ENCODE assay signal across 14 cellular contexts in the genomic region with DNA sequence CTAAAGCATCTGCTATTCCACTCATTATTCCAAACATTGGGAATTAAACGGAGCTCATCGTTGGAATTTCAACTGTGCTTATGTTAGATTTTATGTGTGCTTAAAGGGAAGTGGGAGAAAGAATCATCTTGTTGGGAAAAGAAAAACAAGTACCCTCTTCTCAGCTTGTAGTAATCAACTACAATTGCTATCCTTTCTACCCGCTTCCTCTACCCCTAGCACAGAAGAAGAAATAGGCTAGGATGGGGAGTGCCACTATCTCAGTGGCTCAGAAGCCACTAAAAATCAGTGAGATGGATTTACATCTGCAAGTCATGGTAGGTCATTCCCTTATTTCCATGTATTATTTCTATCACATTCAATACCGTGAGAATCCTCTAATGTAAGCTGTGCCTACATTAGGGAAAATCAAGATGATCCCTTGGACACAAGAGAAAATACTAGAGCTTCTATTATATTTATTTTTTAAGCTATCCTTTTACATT.
A peak's percentile ranks its signal among the peaks of the same experiment; 100 is the strongest.
DNase-seq lines count a peak whose midpoint lies in the region; ATAC-seq and TF ChIP-seq lines count a peak whose summit lies in the region.
"Had no signal": no experiment of that assay in that cellular context is flagged by ENCODE, and none has a peak within 500 bp of the region (broad histone marks: within the 10 kb centered on the region; RNA-seq: fewer than 3 reads in every experiment).

No MANE protein-coding gene starts in this region.

- H3K9ac ChIP-seq in MM.1S (ENCODE audit: low read length): peak overlapping the region; percentile 65

- H3K9me2 ChIP-seq in MM.1S (replicated peaks; ENCODE audit: insufficient read depth, low read length): no peaks in the 10 kb centered on the region

- peak overlapping the region; percentile 58 for H2AFZ ChIP-seq in MM.1S (ENCODE audit: low read length)

- peak overlapping the region; percentile 61 for H3K4me3 Mint-ChIP-seq in activated CD4-positive, alpha-beta T cell treated with anti-CD3 and anti-CD28 coated beads, Interleukin-2, amount 10 ng/mL, durations not matched to agents 24 days and 14 days
- H3K4me3 Mint-ChIP-seq: nephron progenitor cell had no signal

- ATAC-seq in activated naive CD4-positive, alpha-beta T cell treated with anti-CD3 and anti-CD28 coated beads, Interleukin-2, amount 50 U/mL, for 72 hours: no peak
- no peak for ATAC-seq in gastrocnemius medialis
- ATAC-seq in GM21576 (IDR thresholded peaks at IDR 0.05; ENCODE audit: unreplicated experiment): no peak
- ATAC-seq in GM21786 (IDR thresholded peaks at IDR 0.05; ENCODE audit: unreplicated experiment): no peak

- H3K4me2 ChIP-seq in MM.1S (ENCODE audit: low read depth, low read length): peak overlapping the region; percentile 90

- H3K9me3 Mint-ChIP-seq in activated CD4-positive, alpha-beta T cell treated with anti-CD3 and anti-CD28 coated beads, Interleukin-2, amount 10 ng/mL, durations not matched to agents 24 days and 14 days: peaks cover 13% of the 10 kb centered on the region
- H3K9me3 Mint-ChIP-seq in activated naive CD4-positive, alpha-beta T cell treated with anti-CD3 and anti-CD28 coated beads, Interleukin-2, amount 50 U/mL, for 72 hours: peaks cover 7 to 10% of the 10 kb centered on the region in 2 donors
- H3K9me3 Mint-ChIP-seq: nephron progenitor cell had no signal

- H3K27ac Mint-ChIP-seq in activated CD4-positive, alpha-beta T cell treated with anti-CD3 and anti-CD28 coated beads, Interleukin-2, amount 10 ng/mL, durations not matched to agents 24 days and 14 days: peak overlapping the region; percentile 94
- H3K27ac Mint-ChIP-seq in activated naive CD4-positive, alpha-beta T cell treated with anti-CD3 and anti-CD28 coated beads, Interleukin-2, amount 50 U/mL, for 72 hours: peak overlapping the region; percentile 90
- H3K27ac Mint-ChIP-seq: nephron progenitor cell had no signal

- H3K4me3 ChIP-seq in MM.1S (ENCODE audit: low read length): peak overlapping the region; percentile 53
- H3K4me3 ChIP-seq in gastrocnemius medialis: no peak overlapping the region
- H3K4me3 ChIP-seq: uterus had no signal

- TF ChIP-seq POLR2A in gastrocnemius medialis (IDR thresholded peaks at IDR 0.05): no peak

- no peaks in the 10 kb centered on the region for H3K79me2 ChIP-seq in MM.1S (ENCODE audit: low read length)

- H3K27me3 Mint-ChIP-seq in activated CD4-positive, alpha-beta T cell treated with anti-CD3 and anti-CD28 coated beads, Interleukin-2, amount 10 ng/mL, durations not matched to agents 24 days and 14 days: peaks cover 9% of the 10 kb centered on the region

- H3K4me1 Mint-ChIP-seq in activated CD4-positive, alpha-beta T cell treated with anti-CD3 and anti-CD28 coated beads, Interleukin-2, amount 10 ng/mL, durations not matched to agents 24 days and 14 days: peaks cover 57% of the 10 kb centered on the region
- H3K4me1 Mint-ChIP-seq: nephron progenitor cell had no signal

- TF ChIP-seq CTCF in MM.1S (IDR thresholded peaks at IDR 0.05; ENCODE audit: low read length) (no peak), gastrocnemius medialis (IDR thresholded peaks at IDR 0.05 in 4 of 5, conservative IDR thresholded peaks at IDR 0.05 in 1 of 5) (no peak)

- H4K20me1 ChIP-seq in MM.1S (ENCODE audit: insufficient read depth, low read length): no peaks in the 10 kb centered on the region

- intact Hi-C loops in activated CD4-positive, alpha-beta T cell treated with anti-CD3 and anti-CD28 coated beads, Interleukin-2, amount 10 ng/mL, durations not matched to agents 24 days and 14 days (cut with micrococcal nuclease): loop anchor here (2.0 kb wide), 1 partner anchor 26 kb away; no protein-coding TSS in a partner anchor
- intact Hi-C loops in gastrocnemius medialis (cut with DNase I; ENCODE audit: low total_unique reads): loop anchor here (5.0 kb wide), 1 partner anchor 124 kb away; a partner anchor contains a TSS

- in situ Hi-C loops in gastrocnemius medialis (cut with MboI; ENCODE audit: low sequenced_read_pairs in 4 of 4): no loop called here

- H3K36me3 ChIP-seq in MM.1S (replicated peaks; ENCODE audit: insufficient read depth, low read length): no peaks in the 10 kb centered on the region
- H3K36me3 ChIP-seq in gastrocnemius medialis: no peaks in the 10 kb centered on the region
- H3K36me3 ChIP-seq: uterus had no signal

- peaks cover 32% of the 10 kb centered on the region for H3K4me1 ChIP-seq in MM.1S (ENCODE audit: low read length)
- peaks cover 26 to 30% of the 10 kb centered on the region in 2 donors for H3K4me1 ChIP-seq in gastrocnemius medialis
- H3K4me1 ChIP-seq: uterus had no signal

- H3K36me3 Mint-ChIP-seq in activated CD4-positive, alpha-beta T cell treated with anti-CD3 and anti-CD28 coated beads, Interleukin-2, amount 10 ng/mL, durations not matched to agents 24 days and 14 days (ENCODE audit: low read depth): peaks cover 5% of the 10 kb centered on the region
- peaks cover 7 to 10% of the 10 kb centered on the region in 2 donors for H3K36me3 Mint-ChIP-seq in activated naive CD4-positive, alpha-beta T cell treated with anti-CD3 and anti-CD28 coated beads, Interleukin-2, amount 50 U/mL, for 72 hours

- peak; percentile 58 for DNase-seq in activated CD4-positive, alpha-beta T cell treated with anti-CD3 and anti-CD28 coated beads, Interleukin-2, amount 10 ng/mL, durations not matched to agents 24 days and 14 days
- no peak for DNase-seq in activated CD4-positive, alpha-beta T cell treated with anti-CD3 and anti-CD28 coated beads for 48 hours
- no peak for DNase-seq in MM.1S
- DNase-seq in activated naive CD4-positive, alpha-beta T cell treated with anti-CD3 and anti-CD28 coated beads, Interleukin-2, amount 50 U/mL, for 72 hours (ENCODE audit: low spot score in 2 of 2): no peak
- no peak for DNase-seq in gastrocnemius medialis
- no peak for DNase-seq in NCI-H2081 (lab: John Stamatoyannopoulos, UW)
- DNase-seq: ACHN, DMS153, head of caudate nucleus, NCI-H1694 treated with DMSO at 0.1 percent for 48 hours, nephron progenitor cell, uterus had no signal

- peaks cover 19% of the 10 kb centered on the region for H3F3A ChIP-seq in MM.1S (ENCODE audit: insufficient read depth, low read length)

- H3K27ac ChIP-seq in MM.1S (ENCODE audit: low read length) (peak overlapping the region; percentile 88), gastrocnemius medialis (peak overlapping the region; percentile 53 to 74 (median 70))
- H3K27ac ChIP-seq: uterus had no signal

- H3K9me3 ChIP-seq in MM.1S (replicated peaks; ENCODE audit: insufficient read depth, low read length) (no peaks in the 10 kb centered on the region), gastrocnemius medialis (no peaks in the 10 kb centered on the region)
- H3K9me3 ChIP-seq: uterus had no signal

- no peaks in the 10 kb centered on the region for H3K27me3 ChIP-seq in MM.1S (replicated peaks; ENCODE audit: insufficient read depth, low read length)
- H3K27me3 ChIP-seq in gastrocnemius medialis: no peaks in the 10 kb centered on the region
- H3K27me3 ChIP-seq: uterus had no signal
